In the genomic region with DNA sequence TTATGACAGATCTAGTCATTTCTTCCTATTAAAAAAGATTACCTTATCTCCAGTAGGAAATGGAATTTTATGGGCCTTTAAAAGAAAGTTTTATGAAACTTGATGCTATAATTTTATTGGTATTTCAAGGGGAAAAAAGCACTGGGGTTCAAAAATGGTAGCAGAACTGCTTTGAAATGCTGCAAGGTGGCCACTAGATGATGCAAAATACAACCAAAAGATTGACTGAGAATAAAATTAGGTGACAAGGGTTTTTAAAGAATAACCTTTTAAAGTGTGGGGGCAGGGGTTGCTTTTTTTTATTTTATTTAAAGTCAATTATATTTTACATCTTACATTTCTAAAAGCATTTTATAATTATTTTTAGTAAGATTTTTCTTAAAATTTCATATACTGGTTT, we compare ENCODE assay signal across 8 cellular contexts.
DNase-seq lines count a peak whose midpoint lies in the region; ATAC-seq and TF ChIP-seq lines count a peak whose summit lies in the region.

No MANE protein-coding gene starts in this region.

- H3K9me3 Mint-ChIP-seq in Caco-2 (ENCODE audit: unreplicated experiment) (no peaks in the 10 kb centered on the region), osteocyte (ENCODE audit: unreplicated experiment) (no peaks in the 10 kb centered on the region), Calu3 (ENCODE audit: low read depth, unreplicated experiment) (no peaks in the 10 kb centered on the region)

- intact Hi-C loops in Caco-2 (cut with micrococcal nuclease; ENCODE audit: unreplicated experiment) = no loop called here
- intact Hi-C loops in Calu3 (cut with micrococcal nuclease; ENCODE audit: unreplicated experiment) = no loop called here

- no peaks in the 10 kb centered on the region for H3K9me3 ChIP-seq in Caco-2

- H3K4me3 ChIP-seq in Caco-2 (ENCODE audit: low read depth, low read length) = no peak overlapping the region
- no peak overlapping the region for H3K4me3 ChIP-seq in LNCaP clone FGC (ENCODE audit: low read depth, low read length)
- H3K4me3 ChIP-seq in coronary artery = no peak overlapping the region

- no peaks in the 10 kb centered on the region for H3K36me3 ChIP-seq in Caco-2 (ENCODE audit: control insufficient read depth, insufficient read depth, low read length)

- no peak for TF ChIP-seq CTCF in Caco-2 (IDR thresholded peaks at IDR 0.05; ENCODE audit: insufficient read depth in 1 of 2, low read depth in 1 of 2, low read length in 1 of 2, severe bottlenecking in 1 of 2, unreplicated experiment in 1 of 2)
- peak; percentile 75 for TF ChIP-seq CTCF in LNCaP clone FGC (IDR thresholded peaks at IDR 0.05; ENCODE audit: control insufficient read depth, extremely low read depth, insufficient read depth)
- TF ChIP-seq CTCF in coronary artery (IDR thresholded peaks at IDR 0.05) = peak; percentile 28
- TF ChIP-seq CTCF in osteocyte (IDR thresholded peaks at IDR 0.05) = peak; percentile 63
- TF ChIP-seq CTCF in Calu3 (IDR thresholded peaks at IDR 0.05; ENCODE audit: unreplicated experiment) = no peak

- no peak for DNase-seq in Caco-2
- DNase-seq in LNCaP clone FGC (ENCODE audit: low read depth) = no peak
- no peak for DNase-seq in coronary artery (ENCODE audit: low spot score)
- DNase-seq in osteocyte (ENCODE audit: extremely low spot score, unreplicated experiment) = no peak
- DNase-seq in NCI-H82 treated with DMSO at 0.1 percent for 48 hours (lab: John Stamatoyannopoulos, UW; ENCODE audit: unreplicated experiment) = no peak
- no peak for DNase-seq in Calu3

- H3K4me1 Mint-ChIP-seq in Caco-2 (ENCODE audit: low read depth, unreplicated experiment) (no peaks in the 10 kb centered on the region), osteocyte (ENCODE audit: unreplicated experiment) (peaks cover 13% of the 10 kb centered on the region), Calu3 (ENCODE audit: low read depth, unreplicated experiment) (no peaks in the 10 kb centered on the region)

- H3K27me3 ChIP-seq in Caco-2 (replicated peaks; ENCODE audit: control insufficient read depth, insufficient read depth, low read length) = no peaks in the 10 kb centered on the region

- ATAC-seq in GM18870 (IDR thresholded peaks at IDR 0.05; ENCODE audit: unreplicated experiment) (no peak), GM21576 (IDR thresholded peaks at IDR 0.05; ENCODE audit: unreplicated experiment) (no peak)

- no peaks in the 10 kb centered on the region for H3K36me3 Mint-ChIP-seq in Caco-2 (ENCODE audit: insufficient read depth, unreplicated experiment)
- peaks cover 22% of the 10 kb centered on the region for H3K36me3 Mint-ChIP-seq in osteocyte (ENCODE audit: unreplicated experiment)
- peaks cover 9% of the 10 kb centered on the region for H3K36me3 Mint-ChIP-seq in Calu3 (ENCODE audit: insufficient read depth, unreplicated experiment)

- H3K4me3 Mint-ChIP-seq in Caco-2 (ENCODE audit: unreplicated experiment) (no peak overlapping the region), osteocyte (ENCODE audit: unreplicated experiment) (no peak overlapping the region), Calu3 (ENCODE audit: low read depth, unreplicated experiment) (no peak overlapping the region)

- H3K27ac ChIP-seq in coronary artery = no peak overlapping the region

- POLR2A ChIA-PET in Caco-2 (lab: Charles Lee) = no interaction called here

- H3K27me3 Mint-ChIP-seq in Caco-2 (ENCODE audit: insufficient read depth, unreplicated experiment) (no peaks in the 10 kb centered on the region), osteocyte (ENCODE audit: unreplicated experiment) (no peaks in the 10 kb centered on the region), Calu3 (ENCODE audit: unreplicated experiment) (no peaks in the 10 kb centered on the region)

- no peaks in the 10 kb centered on the region for H3K4me1 ChIP-seq in Caco-2

- CTCF ChIA-PET in Caco-2 (lab: Charles Lee) (no interaction called here), Calu3 (lab: Charles Lee) (no interaction called here)

- BruUV-seq in Caco-2 (replicated peaks; lab: Mats Ljungman, UMichigan) (TSS peak; percentile 28), Calu3 (replicated peaks; lab: Mats Ljungman, UMichigan) (no TSS peak)

- H3K27ac Mint-ChIP-seq in Caco-2 (ENCODE audit: unreplicated experiment) (no peak overlapping the region), osteocyte (ENCODE audit: unreplicated experiment) (peak overlapping the region; percentile 50), Calu3 (ENCODE audit: unreplicated experiment) (no peak overlapping the region)

Comparison
In these comparisons a context has a peak if more than half of its experiments do, and no peak if none do; other contexts are left out.
1. CTCF ChIP-seq: peak in LNCaP clone FGC (single experiment), coronary artery (single experiment) and osteocyte (single experiment); none in Caco-2 (0 of 2) and Calu3 (single experiment).